In the genomic region with DNA sequence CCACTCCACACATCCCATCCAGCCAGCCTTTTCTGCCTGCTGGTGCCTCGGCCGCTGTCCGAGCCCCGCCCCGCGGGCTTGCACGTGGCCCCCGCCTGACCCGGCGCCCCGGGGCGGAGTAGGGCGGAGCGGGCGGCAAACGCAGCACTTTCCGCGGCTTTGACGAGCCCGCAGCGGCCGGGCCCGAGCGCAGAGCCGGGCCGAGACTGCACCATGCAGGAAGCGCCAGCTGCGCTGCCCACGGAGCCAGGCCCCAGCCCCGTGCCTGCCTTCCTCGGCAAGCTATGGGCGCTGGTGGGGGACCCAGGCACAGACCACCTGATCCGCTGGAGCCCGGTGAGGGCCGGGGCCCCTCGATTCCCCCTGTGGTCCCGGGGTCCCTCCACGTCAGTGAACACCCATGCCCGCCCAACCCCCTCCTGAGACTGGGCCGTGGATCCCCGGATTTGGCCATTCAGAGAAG, we compare ENCODE assay signal across 8 cellular contexts. TPM values are rescaled to one million over a fixed set of nuclear protein-coding genes. Genes with fewer than 3 reads are reported as not detected.
A peak's percentile ranks its signal among the peaks of the same experiment; 100 is the strongest.
DNase-seq lines count a peak whose midpoint lies in the region; ATAC-seq, FAIRE-seq and TF ChIP-seq lines count a peak whose summit lies in the region.

A gene with protein sequence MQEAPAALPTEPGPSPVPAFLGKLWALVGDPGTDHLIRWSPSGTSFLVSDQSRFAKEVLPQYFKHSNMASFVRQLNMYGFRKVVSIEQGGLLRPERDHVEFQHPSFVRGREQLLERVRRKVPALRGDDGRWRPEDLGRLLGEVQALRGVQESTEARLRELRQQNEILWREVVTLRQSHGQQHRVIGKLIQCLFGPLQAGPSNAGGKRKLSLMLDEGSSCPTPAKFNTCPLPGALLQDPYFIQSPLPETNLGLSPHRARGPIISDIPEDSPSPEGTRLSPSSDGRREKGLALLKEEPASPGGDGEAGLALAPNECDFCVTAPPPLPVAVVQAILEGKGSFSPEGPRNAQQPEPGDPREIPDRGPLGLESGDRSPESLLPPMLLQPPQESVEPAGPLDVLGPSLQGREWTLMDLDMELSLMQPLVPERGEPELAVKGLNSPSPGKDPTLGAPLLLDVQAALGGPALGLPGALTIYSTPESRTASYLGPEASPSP (plus strand): TSS at position 147 of the 463 bp plus-strand sequence. CDS start 67 bp downstream, at position 214.

- H3K9me3 ChIP-seq in HepG2 (ENCODE audit: low read length), result no peaks in the 10 kb centered on the region

- H3K4me1 Mint-ChIP-seq in CD14-positive monocyte, result peaks cover 44% of the 10 kb centered on the region
- peaks cover 12 to 15% (median 12%) of the 10 kb centered on the region in 3 donors for H3K4me1 Mint-ChIP-seq in IgD-negative memory B cell

- H3K27me3 Mint-ChIP-seq in CD14-positive monocyte (ENCODE audit: low read depth in 3 of 3) (peaks cover 73 to 89% (median 81%) of the 10 kb centered on the region in 3 donors), IgD-negative memory B cell (peaks cover 54% of the 10 kb centered on the region)

- DNase-seq in CD14-positive monocyte (ENCODE audit: low spot score) (no peak), caudate nucleus (lab: John Stamatoyannopoulos, UW) (peak in 35 of 61 donors; percentile 16 to 78 (median 46)), HepG2 (ENCODE audit: low spot score) (peak; percentile 52), substantia nigra (lab: John Stamatoyannopoulos, UW) (peak in 27 of 49 donors; percentile 13 to 85 (median 44)), T-helper 9 cell (no peak)
- no peak for DNase-seq in stimulated activated naive CD4-positive, alpha-beta T cell (lab: John Stamatoyannopoulos, UW)

- intact Hi-C loops in CD14-positive monocyte (cut with micrococcal nuclease), result no loop called here
- intact Hi-C loops in HepG2 (cut with micrococcal nuclease; ENCODE audit: unreplicated experiment), result no loop called here

- no TSS peak for BruUV-seq in HepG2 (replicated peaks; lab: Mats Ljungman, UMichigan)

- no peaks in the 10 kb centered on the region for H4K20me1 ChIP-seq in HepG2 (ENCODE audit: insufficient read depth, low read length)

- H3K27me3 ChIP-seq in HepG2 (ENCODE audit: control insufficient read depth in 1 of 2, insufficient read depth in 2 of 2, low read length in 2 of 2), result peaks cover 9 to 40% of the 10 kb centered on the region in 2 experiments

- peak; percentile 21 to 70; a peak in 2 of 4 replicates for TF ChIP-seq EP300 in HepG2 (IDR thresholded peaks at IDR 0.05; ENCODE audit: low read depth in 2 of 2, low read length in 2 of 2)
- peak; percentile 72 for TF ChIP-seq EP300 in HepG2 (CRISPR knock-in tag; IDR thresholded peaks at IDR 0.05; ENCODE audit: borderline replicate concordance)

- H3K27ac Mint-ChIP-seq in CD14-positive monocyte (peak within 1 kb of the TSS in 1 of 7 donors; percentile 20), IgD-negative memory B cell (peak within 1 kb of the TSS in 2 of 3 donors; percentile 63 to 79)

- no peaks in the 10 kb centered on the region for H3K79me2 ChIP-seq in HepG2 (ENCODE audit: insufficient read depth, low read length)

- CTCF ChIA-PET in HepG2 (lab: Yijun Ruan, JAX; ENCODE audit: low intra/inter-chr PET ratio, low total read pairs), result no interaction called here

- peak within 1 kb of the TSS; percentile 57 for H3K9ac ChIP-seq in HepG2 (ENCODE audit: insufficient read depth, low read depth, low read length)

- peak within 1 kb of the TSS; percentile 88 for H3K27ac ChIP-seq in caudate nucleus (ENCODE audit: low read depth, low read length)
- H3K27ac ChIP-seq in HepG2 (ENCODE audit: extremely low read length, insufficient read depth, low read length), result no peak within 1 kb of the TSS
- peak within 1 kb of the TSS; percentile 42 for H3K27ac ChIP-seq in substantia nigra (ENCODE audit: low read depth, low read length, poor library complexity, severe bottlenecking)

- no peak for FAIRE-seq in HepG2 (lab: Jason Lieb, UNC)

- peak; percentile 60; the same call in 1 of the 2 replicates for TF ChIP-seq RAD21 in HepG2 (CRISPR knock-in tag; IDR thresholded peaks at IDR 0.05)

- peak within 1 kb of the TSS in 2 of 3 experiments; percentile 34 to 70; a peak in 3 of 6 replicates for H3K4me3 ChIP-seq in HepG2 (replicated peaks in 1 of 3; ENCODE audit: insufficient read depth in 1 of 3, low read depth in 2 of 3, low read length in 3 of 3)

- H3K9me3 Mint-ChIP-seq in CD14-positive monocyte (peaks cover 0 to 31% (median 16%) of the 10 kb centered on the region in 7 donors), IgD-negative memory B cell (no peaks in the 10 kb centered on the region)

- H3K36me3 ChIP-seq in HepG2 (replicated peaks in 1 of 2; ENCODE audit: control insufficient read depth in 1 of 2, insufficient read depth in 2 of 2, low read length in 2 of 2), result no peaks in the 10 kb centered on the region

- POLR2A ChIA-PET in HepG2 (lab: Yijun Ruan, JAX), result no interaction called here

- peaks cover 42% of the 10 kb centered on the region for H3K4me1 ChIP-seq in HepG2 (ENCODE audit: insufficient read depth, low read length)

- in situ Hi-C loops in HepG2 (cut with HindIII; ENCODE audit: extremely low pct_ligation_motif_present, low pct_unique_long_range_greater_than_20kb), result no loop called here

- peak within 1 kb of the TSS; percentile 80 for H3K4me2 ChIP-seq in HepG2 (ENCODE audit: low read depth, low read length)

- peak; percentile 60 for ATAC-seq in HepG2
- ATAC-seq in GM18505 (IDR thresholded peaks at IDR 0.05; ENCODE audit: unreplicated experiment), result no peak

- peak within 1 kb of the TSS; percentile 58 to 92 for H3K4me3 Mint-ChIP-seq in CD14-positive monocyte
- H3K4me3 Mint-ChIP-seq in IgD-negative memory B cell, result peak within 1 kb of the TSS; percentile 68 to 82 (median 76)

- peaks cover 12 to 18% of the 10 kb centered on the region in 2 donors for H3K36me3 Mint-ChIP-seq in CD14-positive monocyte
- H3K36me3 Mint-ChIP-seq in IgD-negative memory B cell, result no peaks in the 10 kb centered on the region

- H2AFZ ChIP-seq in HepG2 (ENCODE audit: low read length), result no peak within 1 kb of the TSS

- TF ChIP-seq POLR2A in HepG2 (IDR thresholded peaks at IDR 0.05; ENCODE audit: insufficient read depth in 1 of 2, low read depth in 2 of 2, low read length in 2 of 2) (no peak), GM18505 (IDR thresholded peaks at IDR 0.05; ENCODE audit: borderline replicate concordance, extremely low read depth, insufficient read depth, insufficient read length) (no peak)

- TF ChIP-seq CTCF in CD14-positive monocyte (IDR thresholded peaks at IDR 0.05), result no peak
- TF ChIP-seq CTCF in HepG2 (CRISPR knock-in tag; IDR thresholded peaks at IDR 0.05), result peak; percentile 28; the same call in 1 of the 2 replicates

- WGBS in HepG2 (ENCODE audit: low lambda C conversion rate), result 0% methylated on average over 7 of the region's 41 CpGs

TF ChIP-seq in HepG2, 621 proteins besides CTCF, POLR2A, EP300 and RAD21 (continues in another document):
- TF ChIP-seq, protein P1, sequence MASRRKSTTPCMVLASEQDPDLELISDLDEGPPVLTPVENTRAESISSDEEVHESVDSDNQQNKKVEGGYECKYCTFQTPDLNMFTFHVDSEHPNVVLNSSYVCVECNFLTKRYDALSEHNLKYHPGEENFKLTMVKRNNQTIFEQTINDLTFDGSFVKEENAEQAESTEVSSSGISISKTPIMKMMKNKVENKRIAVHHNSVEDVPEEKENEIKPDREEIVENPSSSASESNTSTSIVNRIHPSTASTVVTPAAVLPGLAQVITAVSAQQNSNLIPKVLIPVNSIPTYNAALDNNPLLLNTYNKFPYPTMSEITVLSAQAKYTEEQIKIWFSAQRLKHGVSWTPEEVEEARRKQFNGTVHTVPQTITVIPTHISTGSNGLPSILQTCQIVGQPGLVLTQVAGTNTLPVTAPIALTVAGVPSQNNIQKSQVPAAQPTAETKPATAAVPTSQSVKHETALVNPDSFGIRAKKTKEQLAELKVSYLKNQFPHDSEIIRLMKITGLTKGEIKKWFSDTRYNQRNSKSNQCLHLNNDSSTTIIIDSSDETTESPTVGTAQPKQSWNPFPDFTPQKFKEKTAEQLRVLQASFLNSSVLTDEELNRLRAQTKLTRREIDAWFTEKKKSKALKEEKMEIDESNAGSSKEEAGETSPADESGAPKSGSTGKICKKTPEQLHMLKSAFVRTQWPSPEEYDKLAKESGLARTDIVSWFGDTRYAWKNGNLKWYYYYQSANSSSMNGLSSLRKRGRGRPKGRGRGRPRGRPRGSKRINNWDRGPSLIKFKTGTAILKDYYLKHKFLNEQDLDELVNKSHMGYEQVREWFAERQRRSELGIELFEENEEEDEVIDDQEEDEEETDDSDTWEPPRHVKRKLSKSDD (CRISPR knock-in tag; IDR thresholded peaks at IDR 0.05; ENCODE audit: low read depth), result peak; percentile 96
- TF ChIP-seq ZNF331 (CRISPR knock-in tag; IDR thresholded peaks at IDR 0.05) (peak; percentile 95), ZNF644 (CRISPR knock-in tag; IDR thresholded peaks at IDR 0.05; ENCODE audit: low read depth) (no peak), ZNF781 (CRISPR knock-in tag; IDR thresholded peaks at IDR 0.05; ENCODE audit: borderline replicate concordance, not compliant biosample characterization) (no peak), NR3C1 (CRISPR knock-in tag; IDR thresholded peaks at IDR 0.05) (no peak)

RNA-seq across cellular contexts. Expression of the gene that starts here (rescaled TPM):
- polyA plus RNA-seq in CD14-positive monocyte (not detected), IgD-negative memory B cell (not detected), HepG2 (2011; rRNA removed) (16.9 and 17.9 TPM in 2 replicates)
- 0.41 and 3.5 TPM in 2 replicates for total RNA-seq in HepG2 (2016; rRNA removed; fragmentation: Illumina TruSeq; extraction: Trizol)
- total RNA-seq in HepG2 (2016; cell fraction: cytosol; rRNA removed; fragmentation: Illumina TruSeq; extraction: Trizol; ENCODE audit: low read depth), result 0.44 and 1.0 TPM in 2 replicates
- total RNA-seq in HepG2 (2016; cell fraction: insoluble cytoplasmic fraction; rRNA removed; fragmentation: Illumina TruSeq; extraction: Trizol), result 0.79 and 3.2 TPM in 2 replicates
- total RNA-seq in HepG2 (2016; cell fraction: membrane; rRNA removed; fragmentation: Illumina TruSeq; extraction: Trizol), result 0.59 and 0.68 TPM in 2 replicates
- total RNA-seq in HepG2 (2016; cell fraction: nucleus; rRNA removed; fragmentation: Illumina TruSeq; extraction: Trizol), result 4.6 and 5.3 TPM in 2 replicates
- 1.8 and 2.3 TPM in 2 replicates for polyA plus RNA-seq in HepG2 (2011; cell fraction: cytosol; rRNA removed)
- polyA plus RNA-seq in HepG2 (2011; cell fraction: nucleus; rRNA removed), result 319 and 364 TPM in 2 replicates
- 12.3 and 18.7 TPM in 2 replicates for polyA plus RNA-seq in HepG2 (2012)
- polyA plus RNA-seq in HepG2 (2016; cell fraction: cytosol; fragmentation: Illumina TruSeq; extraction: Trizol; ENCODE audit: low read depth), result 0.77 TPM in 1 of 2 replicates, not detected in the other
- polyA plus RNA-seq in HepG2 (2016; cell fraction: insoluble cytoplasmic fraction; fragmentation: Illumina TruSeq; extraction: Trizol; ENCODE audit: low read depth), result 0.87 and 1.1 TPM in 2 replicates
- 0.36 and 0.41 TPM in 2 replicates for polyA plus RNA-seq in HepG2 (2016; cell fraction: membrane; fragmentation: Illumina TruSeq; extraction: Trizol; ENCODE audit: low read depth)
- polyA plus RNA-seq in HepG2 (2016; cell fraction: nucleus; fragmentation: Illumina TruSeq; extraction: Trizol; ENCODE audit: insufficient read depth, low read depth), result 18.4 and 20.6 TPM in 2 replicates
- polyA minus RNA-seq in HepG2 (2011; rRNA and poly(A)+ RNA removed; ENCODE audit: low replicate concordance), result 7.7 and 14.1 TPM in 2 replicates
- 1.1 TPM in 1 of 2 replicates, not detected in the other for polyA minus RNA-seq in HepG2 (2011; cell fraction: cytosol; rRNA and poly(A)+ RNA removed)
- polyA minus RNA-seq in HepG2 (2011; cell fraction: nucleus; rRNA and poly(A)+ RNA removed), result 19.5 and 25.2 TPM in 2 replicates

Comparison
In these comparisons a context has a peak if more than half of its experiments do, and no peak if none do; other contexts are left out.
1. DNase-seq: peak in caudate nucleus (35 of 61), HepG2 (single experiment) and substantia nigra (27 of 49); none in CD14-positive monocyte (single experiment), T-helper 9 cell (single experiment) and stimulated activated naive CD4-positive, alpha-beta T cell (0 of 6).